ENCODE assay signal across 18 cellular contexts in genomic region chr10:16481052-16481728, GRCh38. TPM values are rescaled to one million over a fixed set of nuclear protein-coding genes. Genes with fewer than 3 reads are reported as not detected.
"Had no signal": no experiment of that assay in that cellular context is flagged by ENCODE, and none has a peak within 500 bp of the region (broad histone marks: within the 10 kb centered on the region; RNA-seq: fewer than 3 reads in every experiment).

No MANE protein-coding gene starts in this region.

- H3K27ac ChIP-seq: adrenal gland, body of pancreas, right lobe of liver, SJCRH30, tibial nerve, VCaP had no signal

- H3K27ac Mint-ChIP-seq: activated CD8-positive, alpha-beta T cell treated with anti-CD3 and anti-CD28 coated beads, Interleukin-2, amount 10 ng/mL, durations not matched to agents 7 days and 5 days; activated naive CD4-positive, alpha-beta T cell treated with anti-CD3 and anti-CD28 coated beads for 36 hours; activated T-helper 17 cell treated with anti-CD3 and anti-CD28 coated beads, Interleukin-2, amount 50 U/mL, for 72 hours; stimulated activated memory B cell treated with anti-CD40 and anti-IgM and Interleukin-4, amounts not matched to agents 10 μg/mL and 1 μg/mL and 100 μg/mL, for 72 hours had no signal

- H3K36me3 ChIP-seq: adrenal gland, SJCRH30 had no signal

- H3K4me3 ChIP-seq: adrenal gland, body of pancreas, right lobe of liver, SJCRH30, tibial nerve had no signal

- H3K27me3 Mint-ChIP-seq: activated T-helper 17 cell treated with anti-CD3 and anti-CD28 coated beads, Interleukin-2, amount 50 U/mL, for 72 hours; stimulated activated memory B cell treated with anti-CD40 and anti-IgM and Interleukin-4, amounts not matched to agents 10 μg/mL and 1 μg/mL and 100 μg/mL, for 72 hours had no signal

- H3K9me3 Mint-ChIP-seq: activated naive CD4-positive, alpha-beta T cell treated with anti-CD3 and anti-CD28 coated beads for 36 hours; activated T-helper 17 cell treated with anti-CD3 and anti-CD28 coated beads, Interleukin-2, amount 50 U/mL, for 72 hours; stimulated activated memory B cell treated with anti-CD40 and anti-IgM and Interleukin-4, amounts not matched to agents 10 μg/mL and 1 μg/mL and 100 μg/mL, for 72 hours had no signal

- DNase-seq: activated CD4-positive, alpha-beta T cell treated with anti-CD3 and anti-CD28 coated beads for 4 hours; activated CD8-positive, alpha-beta T cell treated with anti-CD3 and anti-CD28 coated beads, Interleukin-2, amount 10 ng/mL, durations not matched to agents 7 days and 5 days; activated naive CD4-positive, alpha-beta T cell treated with anti-CD3 and anti-CD28 coated beads for 36 hours; adrenal gland; body of pancreas; central memory CD4-positive, alpha-beta T cell; cortex of kidney; effector memory CD4-positive, alpha-beta T cell; left ventricle myocardium superior; posterior cingulate gyrus; right lobe of liver; SJCRH30; stimulated activated CD4-positive, alpha-beta T cell treated with anti-CD3 and anti-CD28 coated beads, Interleukin-1b, Interleukin-23, amount 100 ng/mL, for 48 hours; T-helper 9 cell had no signal

- ATAC-seq: activated CD8-positive, alpha-beta T cell treated with anti-CD3 and anti-CD28 coated beads, Interleukin-2, amount 10 ng/mL, durations not matched to agents 7 days and 5 days; activated T-helper 17 cell treated with anti-CD3 and anti-CD28 coated beads, Interleukin-2, amount 50 U/mL, for 72 hours; body of pancreas; left ventricle myocardium superior; right lobe of liver; stimulated activated memory B cell treated with anti-CD40 and anti-IgM and Interleukin-4, amounts not matched to agents 10 μg/mL and 1 μg/mL and 100 μg/mL, for 72 hours had no signal

- H3K4me1 ChIP-seq: adrenal gland, body of pancreas, right lobe of liver, SJCRH30, tibial nerve had no signal

- H3K27me3 ChIP-seq: adrenal gland, body of pancreas, right lobe of liver, SJCRH30, tibial nerve had no signal

- H3K9me3 ChIP-seq: adrenal gland, body of pancreas, right lobe of liver, SJCRH30, tibial nerve had no signal

- H3K4me1 Mint-ChIP-seq: stimulated activated memory B cell treated with anti-CD40 and anti-IgM and Interleukin-4, amounts not matched to agents 10 μg/mL and 1 μg/mL and 100 μg/mL, for 72 hours had no signal

- H3K4me3 Mint-ChIP-seq: activated CD8-positive, alpha-beta T cell treated with anti-CD3 and anti-CD28 coated beads, Interleukin-2, amount 10 ng/mL, durations not matched to agents 7 days and 5 days; activated naive CD4-positive, alpha-beta T cell treated with anti-CD3 and anti-CD28 coated beads for 36 hours; activated T-helper 17 cell treated with anti-CD3 and anti-CD28 coated beads, Interleukin-2, amount 50 U/mL, for 72 hours; stimulated activated memory B cell treated with anti-CD40 and anti-IgM and Interleukin-4, amounts not matched to agents 10 μg/mL and 1 μg/mL and 100 μg/mL, for 72 hours had no signal

RNA-seq across cellular contexts. Expression of gene C1QL3, which starts 40.5 kb away (rescaled TPM):
- total RNA-seq: activated CD8-positive, alpha-beta T cell treated with anti-CD3 and anti-CD28 coated beads, Interleukin-2, amount 10 ng/mL, durations not matched to agents 7 days and 5 days; body of pancreas; left ventricle myocardium superior; right lobe of liver; SJCRH30; tibial nerve had no signal
